Comparison of ENCODE assay signal across 2 cellular contexts in the genomic region with DNA sequence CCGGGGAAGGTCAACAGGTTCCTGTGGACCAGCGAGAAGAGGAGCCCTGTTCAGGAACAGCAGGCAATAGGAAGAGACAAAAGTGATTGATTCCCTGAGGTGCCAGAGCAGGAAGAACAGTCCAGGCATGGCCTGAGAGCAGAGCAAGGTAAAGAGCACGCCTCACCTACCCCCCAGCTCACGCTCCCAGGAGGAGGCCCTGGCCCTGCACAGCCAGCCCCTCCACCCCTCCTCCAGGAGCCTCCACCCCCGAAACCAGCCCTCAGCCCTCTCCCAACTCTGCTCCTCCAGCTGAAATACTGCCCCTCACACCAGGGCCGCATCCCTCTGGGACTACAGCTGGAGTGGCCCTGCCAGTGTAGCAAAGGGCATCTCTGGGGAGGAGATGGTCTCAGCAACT.
A peak's percentile ranks its signal among the peaks of the same experiment; 100 is the strongest.
TF ChIP-seq lines count a peak whose summit lies in the region.

No MANE protein-coding gene starts in this region.

TF ChIP-seq in HEK293, 187 proteins besides CTCF, POLR2A, EP300 and RAD21:
- TF ChIP-seq SCRT2 (tag by site-specific recombination; IDR thresholded peaks at IDR 0.05) = 0 out of 2 replicates have a peak, but pooled peaks have one; percentile 19
- no peak for TF ChIP-seq ZNF394 (tag by site-specific recombination; IDR thresholded peaks at IDR 0.05; ENCODE audit: borderline replicate concordance)

TF ChIP-seq in H1, 55 proteins besides CTCF, POLR2A, EP300 and RAD21 (continued from another document):
- TF ChIP-seq KDM5A (IDR thresholded peaks at IDR 0.05; ENCODE audit: low read length) (no peak), KDM4A (IDR thresholded peaks at IDR 0.05; ENCODE audit: low read depth, low read length, severe bottlenecking) (no peak)
